ENCODE assay signal across 19 cellular contexts in the genomic region with DNA sequence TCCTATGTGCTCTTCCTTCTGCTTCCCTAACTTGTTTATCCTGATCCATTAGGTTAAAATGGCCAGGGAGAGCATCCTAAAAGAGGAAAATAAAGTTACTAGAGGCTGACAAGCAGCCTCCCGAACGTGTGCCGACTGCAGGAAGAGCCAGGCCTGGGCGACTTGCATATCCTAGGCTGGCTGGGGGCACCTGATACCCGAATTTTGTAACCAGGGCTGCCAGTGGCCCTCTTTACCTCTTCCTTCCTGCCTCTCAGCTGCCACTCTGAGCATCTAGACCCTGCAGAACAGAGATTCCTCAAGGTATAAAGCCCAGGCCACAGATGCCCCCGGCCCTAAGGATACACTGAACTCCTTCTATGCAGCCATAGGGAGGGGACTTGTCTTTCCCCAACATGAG. TPM values are rescaled to one million over a fixed set of nuclear protein-coding genes. Genes with fewer than 3 reads are reported as not detected.
DNase-seq lines count a peak whose midpoint lies in the region; ATAC-seq and TF ChIP-seq lines count a peak whose summit lies in the region.
"Had no signal": no experiment of that assay in that cellular context is flagged by ENCODE, and none has a peak within 500 bp of the region (broad histone marks: within the 10 kb centered on the region; RNA-seq: fewer than 3 reads in every experiment).

No MANE protein-coding gene starts in this region.

- peaks cover 3% of the 10 kb centered on the region; the same call in 1 of the 2 replicates for H3K4me1 ChIP-seq in Caco-2
- H3K4me1 ChIP-seq: A549, Peyer's patch had no signal

- no peak overlapping the region for H3K4me3 Mint-ChIP-seq in stimulated activated naive CD8-positive, alpha-beta T cell treated with anti-CD3 and anti-CD28 coated beads, Interleukin-15, amount 100 ng/mL, for 72 hours
- H3K4me3 Mint-ChIP-seq in glutamatergic neuron (ENCODE audit: unreplicated experiment): no peak overlapping the region
- H3K4me3 Mint-ChIP-seq in Caco-2 (ENCODE audit: unreplicated experiment): no peak overlapping the region
- H3K4me3 Mint-ChIP-seq: CD14-positive monocyte, HFFc6 had no signal

- H3K27me3 ChIP-seq in Caco-2 (replicated peaks; ENCODE audit: control insufficient read depth, insufficient read depth, low read length): no peaks in the 10 kb centered on the region
- H3K27me3 ChIP-seq: Peyer's patch had no signal

- H3K36me3 Mint-ChIP-seq in glutamatergic neuron (ENCODE audit: unreplicated experiment) (peaks cover 15% of the 10 kb centered on the region), Caco-2 (ENCODE audit: insufficient read depth, unreplicated experiment) (no peaks in the 10 kb centered on the region)
- H3K36me3 Mint-ChIP-seq: CD14-positive monocyte had no signal

- peaks cover 12 to 13% of the 10 kb centered on the region in 2 donors for H3K9me3 Mint-ChIP-seq in stimulated activated naive CD8-positive, alpha-beta T cell treated with anti-CD3 and anti-CD28 coated beads, Interleukin-15, amount 100 ng/mL, for 72 hours
- H3K9me3 Mint-ChIP-seq in glutamatergic neuron (ENCODE audit: unreplicated experiment): no peaks in the 10 kb centered on the region
- peaks cover 16% of the 10 kb centered on the region for H3K9me3 Mint-ChIP-seq in Caco-2 (ENCODE audit: unreplicated experiment)

- no TSS peak for BruUV-seq in Caco-2 (replicated peaks; lab: Mats Ljungman, UMichigan)

- CTCF ChIA-PET in Caco-2 (lab: Charles Lee): no interaction called here

- H3K36me3 ChIP-seq in KOPT-K1 (ENCODE audit: insufficient read depth, low read length) (peaks cover 48% of the 10 kb centered on the region), Caco-2 (ENCODE audit: control insufficient read depth, insufficient read depth, low read length) (no peaks in the 10 kb centered on the region)
- H3K36me3 ChIP-seq: Peyer's patch had no signal

- intact Hi-C loops in Caco-2 (cut with micrococcal nuclease; ENCODE audit: unreplicated experiment): no loop called here

- H3K4me3 ChIP-seq in Caco-2 (ENCODE audit: low read depth, low read length): no peak overlapping the region
- H3K4me3 ChIP-seq: A549, Peyer's patch had no signal

- peak overlapping the region; percentile 87 for H3K27ac ChIP-seq in KOPT-K1 (ENCODE audit: low read depth, low read length, poor library complexity, severe bottlenecking)
- H3K27ac ChIP-seq: A549, Peyer's patch had no signal

- ATAC-seq in stimulated activated naive CD8-positive, alpha-beta T cell treated with anti-CD3 and anti-CD28 coated beads, Interleukin-15, amount 100 ng/mL, for 72 hours: no peak
- ATAC-seq in stimulated activated naive CD8-positive, alpha-beta T cell treated with anti-CD3 and anti-CD28 coated beads, Interleukin-15, Interleukin-2, amounts not matched to agents 100 U/mL and 50 U/mL, for 24 hours: no peak
- ATAC-seq in GM21526 (IDR thresholded peaks at IDR 0.05; ENCODE audit: low FRiP score, unreplicated experiment) (no peak), HG03280 (IDR thresholded peaks at IDR 0.05; ENCODE audit: unreplicated experiment) (no peak)
- ATAC-seq: A549 had no signal

- POLR2A ChIA-PET in Caco-2 (lab: Charles Lee): no interaction called here

- no peaks in the 10 kb centered on the region for H3K27me3 Mint-ChIP-seq in stimulated activated naive CD8-positive, alpha-beta T cell treated with anti-CD3 and anti-CD28 coated beads, Interleukin-15, amount 100 ng/mL, for 72 hours
- H3K27me3 Mint-ChIP-seq in glutamatergic neuron (ENCODE audit: unreplicated experiment): no peaks in the 10 kb centered on the region
- no peaks in the 10 kb centered on the region for H3K27me3 Mint-ChIP-seq in Caco-2 (ENCODE audit: insufficient read depth, unreplicated experiment)

- peaks cover 25% of the 10 kb centered on the region for H3K4me1 Mint-ChIP-seq in stimulated activated naive CD8-positive, alpha-beta T cell treated with anti-CD3 and anti-CD28 coated beads, Interleukin-15, amount 100 ng/mL, for 72 hours
- peaks cover 7% of the 10 kb centered on the region for H3K4me1 Mint-ChIP-seq in glutamatergic neuron (ENCODE audit: low read depth, unreplicated experiment)
- no peaks in the 10 kb centered on the region for H3K4me1 Mint-ChIP-seq in Caco-2 (ENCODE audit: low read depth, unreplicated experiment)

- DNase-seq in stimulated activated naive CD8-positive, alpha-beta T cell treated with anti-CD3 and anti-CD28 coated beads, Interleukin-15, amount 100 ng/mL, for 72 hours: no peak
- no peak for DNase-seq in stimulated activated naive CD8-positive, alpha-beta T cell treated with anti-CD3 and anti-CD28 coated beads, Interleukin-15, Interleukin-2, amounts not matched to agents 100 U/mL and 50 U/mL, for 24 hours
- DNase-seq in glutamatergic neuron (no peak), Caco-2 (no peak), NCI-H524 (lab: John Stamatoyannopoulos, UW) (no peak)
- DNase-seq: DMS 273 treated with DMSO at 0.1 percent for 48 hours, GDM1, HFFc6, MM.1S, NCI-H1092, NCI-H1436 treated with DMSO at 0.1 percent for 48 hours, NCI-H2029, NCI-H345 had no signal

- H3K9me3 ChIP-seq in KOPT-K1 (ENCODE audit: insufficient read depth, low read length, poor library complexity, severe bottlenecking) (peaks cover 14% of the 10 kb centered on the region), Caco-2 (peaks cover 8% of the 10 kb centered on the region; the same call in 1 of the 2 replicates)
- H3K9me3 ChIP-seq: Peyer's patch had no signal

- H3K27ac Mint-ChIP-seq in stimulated activated naive CD8-positive, alpha-beta T cell treated with anti-CD3 and anti-CD28 coated beads, Interleukin-15, amount 100 ng/mL, for 72 hours: peak overlapping the region; percentile 35 to 37
- H3K27ac Mint-ChIP-seq in glutamatergic neuron (ENCODE audit: unreplicated experiment) (peak overlapping the region; percentile 43), Caco-2 (ENCODE audit: unreplicated experiment) (no peak overlapping the region)
- H3K27ac Mint-ChIP-seq: CD14-positive monocyte, HFFc6 had no signal

- TF ChIP-seq CTCF in glutamatergic neuron (IDR thresholded peaks at IDR 0.05; ENCODE audit: partially characterized antibody, unreplicated experiment) (no peak), Caco-2 (IDR thresholded peaks at IDR 0.05; ENCODE audit: insufficient read depth in 1 of 2, low read depth in 1 of 2, low read length in 1 of 2, severe bottlenecking in 1 of 2, unreplicated experiment in 1 of 2) (no peak)

RNA-seq across cellular contexts. Expression of a gene that starts 48.5 kb away (rescaled TPM):
- total RNA-seq in glutamatergic neuron (ENCODE audit: unreplicated experiment) (74.6 TPM), Caco-2 (2022) (4.0 and 8.1 TPM in 2 replicates)
